ENCODE assay signal across 17 cellular contexts in the genomic region with DNA sequence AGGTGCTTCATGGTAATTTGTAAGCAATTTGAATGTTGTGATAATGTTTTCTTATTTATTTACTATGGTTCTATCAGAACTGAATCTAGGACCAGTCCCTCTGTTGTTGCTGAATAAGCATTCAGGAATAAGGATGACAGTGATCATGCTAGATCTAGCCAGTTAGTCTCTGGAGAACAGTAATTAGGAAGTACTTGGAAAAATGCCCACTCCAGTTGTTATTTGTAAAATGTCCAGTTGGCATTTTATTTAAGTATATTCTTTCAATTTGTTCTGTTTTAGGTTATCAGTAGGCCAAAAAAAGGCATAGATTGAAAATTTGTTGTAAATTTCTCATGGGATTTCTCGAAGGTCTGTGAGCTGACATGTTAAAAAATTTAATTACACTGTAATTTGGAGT.
A peak's percentile ranks its signal among the peaks of the same experiment; 100 is the strongest.
DNase-seq lines count a peak whose midpoint lies in the region; ATAC-seq and TF ChIP-seq lines count a peak whose summit lies in the region.
"Had no signal": no experiment of that assay in that cellular context is flagged by ENCODE, and none has a peak within 500 bp of the region (broad histone marks: within the 10 kb centered on the region; RNA-seq: fewer than 3 reads in every experiment).

No MANE protein-coding gene starts in this region.

- no peaks in the 10 kb centered on the region for H3K36me3 Mint-ChIP-seq in brain
- H3K36me3 Mint-ChIP-seq: CD4-positive, CD25-positive, alpha-beta regulatory T cell had no signal

- peak overlapping the region; percentile 20; the same call in 1 of the 2 replicates for H3K4me3 ChIP-seq in BE2C (ENCODE audit: low read depth, low read length)
- H3K4me3 ChIP-seq: GM23338 had no signal

- no peaks in the 10 kb centered on the region for H3K9me3 Mint-ChIP-seq in brain
- H3K9me3 Mint-ChIP-seq: GM23338; T-helper 1 cell treated with Interleukin-12 subunit alpha and Interleukin-12 subunit beta and Interleukin-4 antibody, amounts not matched to agents 30 μg/mL and 1 μg/mL, for 36 hours had no signal

- no peaks in the 10 kb centered on the region for H3K36me3 ChIP-seq in BE2C

- no peaks in the 10 kb centered on the region for H3K27me3 ChIP-seq in BE2C

- DNase-seq in NCI-H1092 treated with DMSO at 0.1 percent for 48 hours (lab: John Stamatoyannopoulos, UW) (peak; percentile 12), NCI-H1092 (lab: John Stamatoyannopoulos, UW) (no peak), BE2C (no peak), NCI-H2029 treated with DMSO at 0.1 percent for 48 hours (lab: John Stamatoyannopoulos, UW) (peak; percentile 50), NCI-H146 treated with DMSO at 0.1 percent for 48 hours (lab: John Stamatoyannopoulos, UW; ENCODE audit: unreplicated experiment) (no peak)
- DNase-seq in stimulated activated naive CD4-positive, alpha-beta T cell (lab: John Stamatoyannopoulos, UW): no peak
- DNase-seq: CD4-positive, CD25-positive, alpha-beta regulatory T cell; DMS53; HCEC 1CT; NCI-H1436; NCI-H2107; NCI-H510A had no signal

- ATAC-seq in GM19351 (IDR thresholded peaks at IDR 0.05; ENCODE audit: unreplicated experiment): no peak
- ATAC-seq: GM23338 had no signal

- no peak for TF ChIP-seq CTCF in BE2C (IDR thresholded peaks at IDR 0.05; ENCODE audit: low read depth, low read length)
- no peak for TF ChIP-seq CTCF in brain (conservative IDR thresholded peaks at IDR 0.05)

- no peaks in the 10 kb centered on the region for H3K9me3 ChIP-seq in BE2C

- peak overlapping the region in 1 of 5 experiments; percentile 3 for H3K4me3 Mint-ChIP-seq in brain
- H3K4me3 Mint-ChIP-seq: B cell; CD4-positive, CD25-positive, alpha-beta regulatory T cell; GM23338; T-helper 1 cell treated with Interleukin-12 subunit alpha and Interleukin-12 subunit beta and Interleukin-4 antibody, amounts not matched to agents 30 μg/mL and 1 μg/mL, for 36 hours had no signal

- peaks cover 31% of the 10 kb centered on the region for H3K4me1 ChIP-seq in BE2C

- peaks cover 32% of the 10 kb centered on the region for H3K4me1 Mint-ChIP-seq in brain
- H3K4me1 Mint-ChIP-seq: CD4-positive, CD25-positive, alpha-beta regulatory T cell had no signal

- peak overlapping the region in 4 of 5 experiments; percentile 9 to 79 (median 30) for H3K27ac Mint-ChIP-seq in brain
- H3K27ac Mint-ChIP-seq: B cell; CD4-positive, CD25-positive, alpha-beta regulatory T cell; GM23338; T-helper 1 cell treated with Interleukin-12 subunit alpha and Interleukin-12 subunit beta and Interleukin-4 antibody, amounts not matched to agents 30 μg/mL and 1 μg/mL, for 36 hours had no signal

- H3K27me3 Mint-ChIP-seq in brain: peaks cover 3% of the 10 kb centered on the region
- H3K27me3 Mint-ChIP-seq: CD4-positive, CD25-positive, alpha-beta regulatory T cell had no signal

Comparison
In these comparisons a context has a peak if more than half of its experiments do, and no peak if none do; other contexts are left out.
1. DNase-seq: peak in NCI-H1092 treated with DMSO at 0.1 percent for 48 hours (single experiment) and NCI-H2029 treated with DMSO at 0.1 percent for 48 hours (single experiment); none in NCI-H1092 (single experiment), BE2C (single experiment), NCI-H146 treated with DMSO at 0.1 percent for 48 hours (single experiment) and stimulated activated naive CD4-positive, alpha-beta T cell (0 of 6).